Comparison of ENCODE assay signal across 20 cellular contexts in the genomic region with DNA sequence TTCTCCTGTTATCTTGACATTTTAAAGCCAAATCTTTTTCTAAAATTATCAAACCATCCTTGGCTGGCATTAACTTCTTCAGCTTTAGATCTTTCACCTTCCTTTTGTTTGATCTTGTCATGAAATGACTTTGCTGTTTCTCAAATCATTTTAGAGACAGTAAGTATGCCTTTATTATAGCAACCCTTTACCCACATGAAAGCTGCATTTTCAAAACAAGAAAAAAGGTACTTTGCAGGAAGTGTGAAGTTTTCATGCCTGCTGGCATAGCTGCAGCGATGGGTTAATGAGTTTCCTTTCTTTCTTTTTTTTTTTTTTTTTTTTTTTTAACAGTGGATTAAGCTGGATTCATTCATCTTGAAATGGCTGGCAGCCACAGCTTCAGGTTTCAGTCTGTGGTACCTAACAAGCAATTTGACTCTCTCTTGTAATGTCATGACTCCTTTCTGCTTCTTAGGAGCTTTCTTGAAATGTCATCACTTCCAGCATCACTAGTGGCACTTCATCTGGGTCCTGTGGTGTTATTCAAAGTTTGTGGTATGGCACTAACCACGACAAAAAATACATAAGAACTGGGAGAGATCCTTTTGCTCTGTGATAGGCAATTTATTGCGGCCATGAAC. TPM values are rescaled to one million over a fixed set of nuclear protein-coding genes. Genes with fewer than 3 reads are reported as not detected.
DNase-seq lines count a peak whose midpoint lies in the region; ATAC-seq lines count a peak whose summit lies in the region.
"Had no signal": no experiment of that assay in that cellular context is flagged by ENCODE, and none has a peak within 500 bp of the region (broad histone marks: within the 10 kb centered on the region; RNA-seq: fewer than 3 reads in every experiment).

No MANE protein-coding gene starts in this region.

- peaks cover 51% of the 10 kb centered on the region for H3K36me3 Mint-ChIP-seq in CD4-positive, CD25-positive, alpha-beta regulatory T cell
- H3K36me3 Mint-ChIP-seq in activated CD4-positive, alpha-beta memory T cell treated with anti-CD3 and anti-CD28 coated beads, Interleukin-2, amount 10 ng/mL, durations not matched to agents 7 days and 5 days (ENCODE audit: low read depth) = peaks cover 56% of the 10 kb centered on the region

- H3K9me3 Mint-ChIP-seq in CD4-positive, CD25-positive, alpha-beta regulatory T cell = peaks cover 1 to 29% (median 8%) of the 10 kb centered on the region in 7 donors
- peaks cover 24% of the 10 kb centered on the region for H3K9me3 Mint-ChIP-seq in activated CD4-positive, alpha-beta memory T cell treated with anti-CD3 and anti-CD28 coated beads, Interleukin-2, amount 10 ng/mL, durations not matched to agents 7 days and 5 days

- H3K36me3 ChIP-seq in CD4-positive, CD25-positive, alpha-beta regulatory T cell (ENCODE audit: control insufficient read depth, insufficient read depth, low read length) = peaks cover 38% of the 10 kb centered on the region

- H3K27ac Mint-ChIP-seq in CD4-positive, CD25-positive, alpha-beta regulatory T cell = peak overlapping the region in 1 of 3 donors; percentile 8
- H3K27ac Mint-ChIP-seq in activated CD4-positive, alpha-beta memory T cell treated with anti-CD3 and anti-CD28 coated beads, Interleukin-2, amount 10 ng/mL, durations not matched to agents 7 days and 5 days = peak overlapping the region; percentile 51
- H3K27ac Mint-ChIP-seq: activated B cell treated with CpG ODN at 0.5 μM for 24 hours, B cell, brain, progenitor cell of endocrine pancreas had no signal

- CTCF ChIA-PET in activated CD4-positive, alpha-beta memory T cell treated with anti-CD3 and anti-CD28 coated beads, Interleukin-2, amount 10 ng/mL, durations not matched to agents 7 days and 5 days (lab: Charles Lee) = interaction anchor here (1.4 kb wide), 1 partner anchor 14 kb away, joined by 6 read pairs; no protein-coding TSS in a partner anchor

- peak in 2 of 3 donors; percentile 10 to 12 for DNase-seq in CD4-positive, CD25-positive, alpha-beta regulatory T cell
- peak; percentile 10 for DNase-seq in DMS79 treated with DMSO at 0.1 percent for 48 hours (lab: John Stamatoyannopoulos, UW)
- no peak for DNase-seq in activated CD4-positive, alpha-beta memory T cell treated with anti-CD3 and anti-CD28 coated beads, Interleukin-2, amount 10 ng/mL, durations not matched to agents 7 days and 5 days
- DNase-seq in glomerular visceral epithelial cell (ENCODE audit: extremely low spot score) = no peak
- no peak for DNase-seq in activated gamma-delta T cell treated with Interleukin-2 at 50 U/mL for 16 hours
- DNase-seq in C1 segment of cervical spinal cord (lab: John Stamatoyannopoulos, UW) = no peak
- DNase-seq: activated B cell treated with CpG ODN at 0.5 μM for 24 hours, glutamatergic neuron, H7, lower lobe of right lung, NCI-H1092 treated with DMSO at 0.1 percent for 48 hours, NCI-H345, Right ventricle myocardium superior had no signal

- no peak overlapping the region for H3K4me3 Mint-ChIP-seq in CD4-positive, CD25-positive, alpha-beta regulatory T cell
- H3K4me3 Mint-ChIP-seq in activated CD4-positive, alpha-beta memory T cell treated with anti-CD3 and anti-CD28 coated beads, Interleukin-2, amount 10 ng/mL, durations not matched to agents 7 days and 5 days = no peak overlapping the region
- H3K4me3 Mint-ChIP-seq: activated B cell treated with CpG ODN at 0.5 μM for 24 hours, B cell, brain had no signal

- POLR2A ChIA-PET in activated CD4-positive, alpha-beta memory T cell treated with anti-CD3 and anti-CD28 coated beads, Interleukin-2, amount 10 ng/mL, durations not matched to agents 7 days and 5 days (lab: Charles Lee) = interaction anchor here (0.9 kb wide), 1 partner anchor 17 kb away, joined by 3 read pairs; no protein-coding TSS in a partner anchor

- peaks cover 10 to 25% (median 13%) of the 10 kb centered on the region in 4 donors for H3K4me1 Mint-ChIP-seq in CD4-positive, CD25-positive, alpha-beta regulatory T cell
- peaks cover 21% of the 10 kb centered on the region for H3K4me1 Mint-ChIP-seq in activated CD4-positive, alpha-beta memory T cell treated with anti-CD3 and anti-CD28 coated beads, Interleukin-2, amount 10 ng/mL, durations not matched to agents 7 days and 5 days
- H3K4me1 Mint-ChIP-seq: brain had no signal

- H3K27ac ChIP-seq in CD4-positive, CD25-positive, alpha-beta regulatory T cell (ENCODE audit: insufficient read depth, low read length, poor library complexity, severe bottlenecking) = no peak overlapping the region
- H3K27ac ChIP-seq: lower lobe of right lung, thoracic aorta had no signal

- H3K27me3 ChIP-seq in CD4-positive, CD25-positive, alpha-beta regulatory T cell (ENCODE audit: control insufficient read depth, insufficient read depth, low read length) = no peaks in the 10 kb centered on the region

- no peak for ATAC-seq in CD4-positive, CD25-positive, alpha-beta regulatory T cell (ENCODE audit: low read depth in 2 of 2)
- ATAC-seq in HG03378 (IDR thresholded peaks at IDR 0.05; ENCODE audit: unreplicated experiment) = peak; percentile 46
- ATAC-seq in HG02840 (IDR thresholded peaks at IDR 0.05; ENCODE audit: low FRiP score, unreplicated experiment) = no peak
- ATAC-seq: esophagus mucosa, lower lobe of right lung had no signal

- peaks cover 9 to 15% of the 10 kb centered on the region in 2 experiments for H3K9me3 ChIP-seq in CD4-positive, CD25-positive, alpha-beta regulatory T cell (ENCODE audit: control insufficient read depth in 2 of 2, low read length in 2 of 2)
- H3K9me3 ChIP-seq: lower lobe of right lung had no signal

- H3K4me1 ChIP-seq in CD4-positive, CD25-positive, alpha-beta regulatory T cell (ENCODE audit: control insufficient read depth, insufficient read depth, low read length, poor library complexity, severe bottlenecking) = no peaks in the 10 kb centered on the region
- H3K4me1 ChIP-seq: lower lobe of right lung had no signal

- no peak overlapping the region for H3K4me3 ChIP-seq in CD4-positive, CD25-positive, alpha-beta regulatory T cell (ENCODE audit: low read depth, low read length)
- H3K4me3 ChIP-seq: lower lobe of right lung, thoracic aorta had no signal

- no peaks in the 10 kb centered on the region for H3K27me3 Mint-ChIP-seq in CD4-positive, CD25-positive, alpha-beta regulatory T cell
- no peaks in the 10 kb centered on the region for H3K27me3 Mint-ChIP-seq in activated CD4-positive, alpha-beta memory T cell treated with anti-CD3 and anti-CD28 coated beads, Interleukin-2, amount 10 ng/mL, durations not matched to agents 7 days and 5 days
- H3K27me3 Mint-ChIP-seq: activated B cell treated with CpG ODN at 0.5 μM for 24 hours, B cell, brain, progenitor cell of endocrine pancreas had no signal

RNA-seq across cellular contexts. Expression of gene SLC25A26, which starts 18.8 kb away (rescaled TPM):
- total RNA-seq in CD4-positive, CD25-positive, alpha-beta regulatory T cell = 23.4 TPM
- 10 to 100 TPM; 30.0 to 47.7 (median 35.9) TPM for polyA plus RNA-seq in CD4-positive, CD25-positive, alpha-beta regulatory T cell
- 10 to 100 TPM; 12.9 to 15.3 TPM for total RNA-seq in activated CD4-positive, alpha-beta memory T cell treated with anti-CD3 and anti-CD28 coated beads, Interleukin-2, amount 10 ng/mL, durations not matched to agents 7 days and 5 days

Comparison
In these comparisons a context has a peak if more than half of its experiments do, and no peak if none do; other contexts are left out.
1. DNase-seq: peak in CD4-positive, CD25-positive, alpha-beta regulatory T cell (2 of 3) and DMS79 treated with DMSO at 0.1 percent for 48 hours (single experiment); none in activated CD4-positive, alpha-beta memory T cell treated with anti-CD3 and anti-CD28 coated beads, Interleukin-2, amount 10 ng/mL, durations not matched to agents 7 days and 5 days (single experiment), glomerular visceral epithelial cell (single experiment), activated gamma-delta T cell treated with Interleukin-2 at 50 U/mL for 16 hours (single experiment) and C1 segment of cervical spinal cord (0 of 14).